ENCODE assay signal across 1 cellular context in the genomic region with DNA sequence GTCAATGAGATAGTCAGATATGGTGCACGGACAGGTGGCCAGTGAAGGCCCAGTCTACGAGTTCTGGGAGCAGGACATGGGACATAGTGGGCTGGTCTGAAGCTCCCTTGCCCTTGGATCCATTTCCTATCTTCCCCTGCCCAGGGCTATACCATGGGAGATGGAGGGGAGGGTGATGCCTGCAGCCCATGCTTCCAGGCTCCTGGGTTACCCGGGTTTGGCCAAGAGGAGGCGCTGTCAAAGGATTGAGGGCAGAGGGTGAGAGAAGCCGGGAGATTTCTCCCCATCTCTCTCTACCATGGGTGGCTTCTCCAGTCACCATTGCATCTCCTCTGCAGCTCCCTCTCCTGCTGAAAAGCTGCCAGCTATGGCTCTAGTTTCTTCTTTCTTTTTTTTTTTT.
TF ChIP-seq lines count a peak whose summit lies in the region.

No MANE protein-coding gene starts in this region.

TF ChIP-seq in WTC11, 78 proteins besides CTCF, POLR2A, EP300 and RAD21 (continued from another document):
- TF ChIP-seq CREB1 (CRISPR knock-in tag; IDR thresholded peaks at IDR 0.05) (no peak), ZNF263 (CRISPR knock-in tag; IDR thresholded peaks at IDR 0.05; ENCODE audit: low read depth) (no peak), NR1H2 (CRISPR knock-in tag; IDR thresholded peaks at IDR 0.05) (no peak), ZNF423 (CRISPR knock-in tag; IDR thresholded peaks at IDR 0.05) (no peak), PRRX2 (CRISPR knock-in tag; IDR thresholded peaks at IDR 0.05) (no peak), SMAD3 (CRISPR knock-in tag; IDR thresholded peaks at IDR 0.05; ENCODE audit: borderline replicate concordance) (no peak), CREM (CRISPR knock-in tag; IDR thresholded peaks at IDR 0.05) (no peak)
- TF ChIP-seq, protein P1, sequence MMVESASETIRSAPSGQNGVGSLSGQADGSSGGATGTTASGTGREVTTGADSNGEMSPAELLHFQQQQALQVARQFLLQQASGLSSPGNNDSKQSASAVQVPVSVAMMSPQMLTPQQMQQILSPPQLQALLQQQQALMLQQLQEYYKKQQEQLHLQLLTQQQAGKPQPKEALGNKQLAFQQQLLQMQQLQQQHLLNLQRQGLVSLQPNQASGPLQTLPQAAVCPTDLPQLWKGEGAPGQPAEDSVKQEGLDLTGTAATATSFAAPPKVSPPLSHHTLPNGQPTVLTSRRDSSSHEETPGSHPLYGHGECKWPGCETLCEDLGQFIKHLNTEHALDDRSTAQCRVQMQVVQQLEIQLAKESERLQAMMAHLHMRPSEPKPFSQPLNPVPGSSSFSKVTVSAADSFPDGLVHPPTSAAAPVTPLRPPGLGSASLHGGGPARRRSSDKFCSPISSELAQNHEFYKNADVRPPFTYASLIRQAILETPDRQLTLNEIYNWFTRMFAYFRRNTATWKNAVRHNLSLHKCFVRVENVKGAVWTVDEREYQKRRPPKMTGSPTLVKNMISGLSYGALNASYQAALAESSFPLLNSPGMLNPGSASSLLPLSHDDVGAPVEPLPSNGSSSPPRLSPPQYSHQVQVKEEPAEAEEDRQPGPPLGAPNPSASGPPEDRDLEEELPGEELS (CRISPR knock-in tag; IDR thresholded peaks at IDR 0.05): no peak
- TF ChIP-seq, protein P2, sequence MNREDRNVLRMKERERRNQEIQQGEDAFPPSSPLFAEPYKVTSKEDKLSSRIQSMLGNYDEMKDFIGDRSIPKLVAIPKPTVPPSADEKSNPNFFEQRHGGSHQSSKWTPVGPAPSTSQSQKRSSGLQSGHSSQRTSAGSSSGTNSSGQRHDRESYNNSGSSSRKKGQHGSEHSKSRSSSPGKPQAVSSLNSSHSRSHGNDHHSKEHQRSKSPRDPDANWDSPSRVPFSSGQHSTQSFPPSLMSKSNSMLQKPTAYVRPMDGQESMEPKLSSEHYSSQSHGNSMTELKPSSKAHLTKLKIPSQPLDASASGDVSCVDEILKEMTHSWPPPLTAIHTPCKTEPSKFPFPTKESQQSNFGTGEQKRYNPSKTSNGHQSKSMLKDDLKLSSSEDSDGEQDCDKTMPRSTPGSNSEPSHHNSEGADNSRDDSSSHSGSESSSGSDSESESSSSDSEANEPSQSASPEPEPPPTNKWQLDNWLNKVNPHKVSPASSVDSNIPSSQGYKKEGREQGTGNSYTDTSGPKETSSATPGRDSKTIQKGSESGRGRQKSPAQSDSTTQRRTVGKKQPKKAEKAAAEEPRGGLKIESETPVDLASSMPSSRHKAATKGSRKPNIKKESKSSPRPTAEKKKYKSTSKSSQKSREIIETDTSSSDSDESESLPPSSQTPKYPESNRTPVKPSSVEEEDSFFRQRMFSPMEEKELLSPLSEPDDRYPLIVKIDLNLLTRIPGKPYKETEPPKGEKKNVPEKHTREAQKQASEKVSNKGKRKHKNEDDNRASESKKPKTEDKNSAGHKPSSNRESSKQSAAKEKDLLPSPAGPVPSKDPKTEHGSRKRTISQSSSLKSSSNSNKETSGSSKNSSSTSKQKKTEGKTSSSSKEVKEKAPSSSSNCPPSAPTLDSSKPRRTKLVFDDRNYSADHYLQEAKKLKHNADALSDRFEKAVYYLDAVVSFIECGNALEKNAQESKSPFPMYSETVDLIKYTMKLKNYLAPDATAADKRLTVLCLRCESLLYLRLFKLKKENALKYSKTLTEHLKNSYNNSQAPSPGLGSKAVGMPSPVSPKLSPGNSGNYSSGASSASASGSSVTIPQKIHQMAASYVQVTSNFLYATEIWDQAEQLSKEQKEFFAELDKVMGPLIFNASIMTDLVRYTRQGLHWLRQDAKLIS (CRISPR knock-in tag; IDR thresholded peaks at IDR 0.05; ENCODE audit: borderline replicate concordance): no peak
- TF ChIP-seq, protein P3, sequence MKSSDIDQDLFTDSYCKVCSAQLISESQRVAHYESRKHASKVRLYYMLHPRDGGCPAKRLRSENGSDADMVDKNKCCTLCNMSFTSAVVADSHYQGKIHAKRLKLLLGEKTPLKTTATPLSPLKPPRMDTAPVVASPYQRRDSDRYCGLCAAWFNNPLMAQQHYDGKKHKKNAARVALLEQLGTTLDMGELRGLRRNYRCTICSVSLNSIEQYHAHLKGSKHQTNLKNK (CRISPR knock-in tag; IDR thresholded peaks at IDR 0.05): no peak
- TF ChIP-seq, protein P4, sequence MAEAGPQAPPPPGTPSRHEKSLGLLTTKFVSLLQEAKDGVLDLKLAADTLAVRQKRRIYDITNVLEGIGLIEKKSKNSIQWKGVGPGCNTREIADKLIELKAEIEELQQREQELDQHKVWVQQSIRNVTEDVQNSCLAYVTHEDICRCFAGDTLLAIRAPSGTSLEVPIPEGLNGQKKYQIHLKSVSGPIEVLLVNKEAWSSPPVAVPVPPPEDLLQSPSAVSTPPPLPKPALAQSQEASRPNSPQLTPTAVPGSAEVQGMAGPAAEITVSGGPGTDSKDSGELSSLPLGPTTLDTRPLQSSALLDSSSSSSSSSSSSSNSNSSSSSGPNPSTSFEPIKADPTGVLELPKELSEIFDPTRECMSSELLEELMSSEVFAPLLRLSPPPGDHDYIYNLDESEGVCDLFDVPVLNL (CRISPR knock-in tag; IDR thresholded peaks at IDR 0.05; ENCODE audit: borderline replicate concordance, low read depth): no peak
